In genomic region chr11:96337541-96338530, GRCh38 we compare ENCODE assay signal across 7 cellular contexts. TPM values are rescaled to one million over a fixed set of nuclear protein-coding genes. Genes with fewer than 3 reads are reported as not detected.
DNase-seq lines count a peak whose midpoint lies in the region; ATAC-seq and TF ChIP-seq lines count a peak whose summit lies in the region.

No MANE protein-coding gene starts in this region.

- peak overlapping the region; percentile 82 for H3K27ac ChIP-seq in left ventricle myocardium inferior (replicated peaks)

- peak; percentile 32 for ATAC-seq in GM19328 (IDR thresholded peaks at IDR 0.05; ENCODE audit: unreplicated experiment)
- ATAC-seq in HG03108 (IDR thresholded peaks at IDR 0.05; ENCODE audit: unreplicated experiment), result peak; percentile 33
- ATAC-seq in activated T-cell treated with anti-CD3 and anti-CD28 coated beads, Interleukin-2, amount 50 U/mL, for 72 hours (replicated peaks in 1 of 2), result peak; percentile 27 to 36
- ATAC-seq in stimulated activated effector memory CD8-positive, alpha-beta T cell treated with anti-CD3 and anti-CD28 coated beads, Interleukin-12 subunit alpha, Interleukin-12 subunit beta, amount 100 ng/mL, for 72 hours, result peak; percentile 35
- ATAC-seq in GM19467 (IDR thresholded peaks at IDR 0.05; ENCODE audit: unreplicated experiment), result no peak

- H3K9me3 ChIP-seq in left ventricle myocardium inferior (replicated peaks), result no peaks in the 10 kb centered on the region

- H3K27me3 ChIP-seq in left ventricle myocardium inferior (ENCODE audit: low read depth), result no peaks in the 10 kb centered on the region

- peak; percentile 49 to 50 for DNase-seq in activated T-cell treated with anti-CD3 and anti-CD28 coated beads, Interleukin-2, amount 50 U/mL, for 72 hours
- DNase-seq in left ventricle myocardium inferior, result peak; percentile 30
- no peak for DNase-seq in stimulated activated effector memory CD8-positive, alpha-beta T cell treated with anti-CD3 and anti-CD28 coated beads, Interleukin-12 subunit alpha, Interleukin-12 subunit beta, amount 100 ng/mL, for 72 hours (ENCODE audit: low spot score in 2 of 2)
- no peak for DNase-seq in SW480 (ENCODE audit: low spot score)

- no peaks in the 10 kb centered on the region for H3K27me3 Mint-ChIP-seq in activated T-cell treated with anti-CD3 and anti-CD28 coated beads, Interleukin-2, amount 50 U/mL, for 72 hours (ENCODE audit: low read depth)

- no peaks in the 10 kb centered on the region for H3K9me3 Mint-ChIP-seq in activated T-cell treated with anti-CD3 and anti-CD28 coated beads, Interleukin-2, amount 50 U/mL, for 72 hours
- no peaks in the 10 kb centered on the region for H3K9me3 Mint-ChIP-seq in stimulated activated effector memory CD8-positive, alpha-beta T cell treated with anti-CD3 and anti-CD28 coated beads, Interleukin-12 subunit alpha, Interleukin-12 subunit beta, amount 100 ng/mL, for 72 hours

- no peaks in the 10 kb centered on the region for H3K36me3 ChIP-seq in left ventricle myocardium inferior

- peak overlapping the region; percentile 76 for H3K4me3 ChIP-seq in left ventricle myocardium inferior

- peaks cover 7 to 21% of the 10 kb centered on the region in 2 donors for H3K36me3 Mint-ChIP-seq in activated T-cell treated with anti-CD3 and anti-CD28 coated beads, Interleukin-2, amount 50 U/mL, for 72 hours (ENCODE audit: insufficient read depth in 2 of 2)
- H3K36me3 Mint-ChIP-seq in stimulated activated effector memory CD8-positive, alpha-beta T cell treated with anti-CD3 and anti-CD28 coated beads, Interleukin-12 subunit alpha, Interleukin-12 subunit beta, amount 100 ng/mL, for 72 hours, result no peaks in the 10 kb centered on the region

- peak overlapping the region; percentile 56 for H3K27ac Mint-ChIP-seq in activated T-cell treated with anti-CD3 and anti-CD28 coated beads, Interleukin-2, amount 50 U/mL, for 72 hours
- H3K27ac Mint-ChIP-seq in stimulated activated effector memory CD8-positive, alpha-beta T cell treated with anti-CD3 and anti-CD28 coated beads, Interleukin-12 subunit alpha, Interleukin-12 subunit beta, amount 100 ng/mL, for 72 hours, result no peak overlapping the region

- H3K4me1 ChIP-seq in left ventricle myocardium inferior, result peaks cover 71% of the 10 kb centered on the region

- intact Hi-C loops in left ventricle myocardium inferior (cut with micrococcal nuclease), result no loop called here

- peak overlapping the region; percentile 94 to 99 for H3K4me3 Mint-ChIP-seq in activated T-cell treated with anti-CD3 and anti-CD28 coated beads, Interleukin-2, amount 50 U/mL, for 72 hours
- peak overlapping the region; percentile 81 for H3K4me3 Mint-ChIP-seq in stimulated activated effector memory CD8-positive, alpha-beta T cell treated with anti-CD3 and anti-CD28 coated beads, Interleukin-12 subunit alpha, Interleukin-12 subunit beta, amount 100 ng/mL, for 72 hours

- peaks cover 77% of the 10 kb centered on the region for H3K4me1 Mint-ChIP-seq in activated T-cell treated with anti-CD3 and anti-CD28 coated beads, Interleukin-2, amount 50 U/mL, for 72 hours (ENCODE audit: low read depth)
- peaks cover 67% of the 10 kb centered on the region for H3K4me1 Mint-ChIP-seq in stimulated activated effector memory CD8-positive, alpha-beta T cell treated with anti-CD3 and anti-CD28 coated beads, Interleukin-12 subunit alpha, Interleukin-12 subunit beta, amount 100 ng/mL, for 72 hours

- TF ChIP-seq CTCF in left ventricle myocardium inferior (IDR thresholded peaks at IDR 0.05; ENCODE audit: borderline replicate concordance), result no peak

RNA-seq across cellular contexts. Expression of gene MAML2, which starts 5.2 kb away (rescaled TPM):
- 10 to 100 TPM; 30.5 to 34.6 TPM for total RNA-seq in activated T-cell treated with anti-CD3 and anti-CD28 coated beads, Interleukin-2, amount 50 U/mL, for 72 hours
- 4.5 TPM for total RNA-seq in left ventricle myocardium inferior

RNA-seq across cellular contexts. Expression of gene CCDC82, which starts 51.9 kb away (rescaled TPM):
- 10 to 100 TPM; 44.6 to 55.3 TPM for total RNA-seq in activated T-cell treated with anti-CD3 and anti-CD28 coated beads, Interleukin-2, amount 50 U/mL, for 72 hours
- 15.9 TPM for total RNA-seq in left ventricle myocardium inferior

RNA-seq across cellular contexts. Expression of gene JRKL, which starts 52.0 kb away (rescaled TPM):
- total RNA-seq in activated T-cell treated with anti-CD3 and anti-CD28 coated beads, Interleukin-2, amount 50 U/mL, for 72 hours, result 10 to 100 TPM; 10.6 to 11.0 TPM
- 6.3 TPM for total RNA-seq in left ventricle myocardium inferior

Comparison
In these comparisons a context has a peak if more than half of its experiments do, and no peak if none do; other contexts are left out.
1. DNase-seq: peak in activated T-cell treated with anti-CD3 and anti-CD28 coated beads, Interleukin-2, amount 50 U/mL, for 72 hours (2 of 2) and left ventricle myocardium inferior (single experiment); none in stimulated activated effector memory CD8-positive, alpha-beta T cell treated with anti-CD3 and anti-CD28 coated beads, Interleukin-12 subunit alpha, Interleukin-12 subunit beta, amount 100 ng/mL, for 72 hours (0 of 2) and SW480 (single experiment).